Comparison of ENCODE assay signal across 36 cellular contexts in genomic region chrX:153606503-153606902, GRCh38. TPM values are rescaled to one million over a fixed set of nuclear protein-coding genes. Genes with fewer than 3 reads are reported as not detected.
"Had no signal": no experiment of that assay in that cellular context is flagged by ENCODE, and none has a peak within 500 bp of the region (broad histone marks: within the 10 kb centered on the region; RNA-seq: fewer than 3 reads in every experiment).

No MANE protein-coding gene starts in this region.

- H3K27ac ChIP-seq: KMS-11 had no signal

- H3K9me3 ChIP-seq: MG63 had no signal

- H3K36me3 ChIP-seq: MG63 had no signal

- H3K4me3 ChIP-seq: MG63 had no signal

- DNase-seq: Karpas-422, Kasumi-1, MG63, MM.1S, MV-4-11, NCI-H1048, NCI-H1092, NCI-H1092 treated with DMSO at 0.1 percent for 48 hours, NCI-H1105, NCI-H1105 treated with DMSO at 0.1 percent for 48 hours, NCI-H1417, NCI-H1417 treated with DMSO at 0.1 percent for 48 hours, NCI-H1436, NCI-H1436 treated with DMSO at 0.1 percent for 48 hours, NCI-H146, NCI-H1694, NCI-H1694 treated with DMSO at 0.1 percent for 48 hours, NCI-H187, NCI-H187 treated with DMSO at 0.1 percent for 48 hours, NCI-H1930, NCI-H2029, NCI-H2029 treated with DMSO at 0.1 percent for 48 hours, NCI-H2081, NCI-H2081 treated with DMSO at 0.1 percent for 48 hours, NCI-H2107, NCI-H2171, NCI-H2171 treated with DMSO at 0.1 percent for 48 hours, NCI-H2227 treated with DMSO at 0.1 percent for 48 hours, NCI-H226, NCI-H345, NCI-H446, NCI-H446 treated with DMSO at 0.1 percent for 48 hours, NCI-H510A had no signal

- H3K27me3 ChIP-seq: MG63 had no signal

RNA-seq across cellular contexts. Expression of gene DUSP9, which starts 40.5 kb away (rescaled TPM):
- total RNA-seq: LHCN-M2, MCF 10A had no signal
